12 cellular contexts compared by ENCODE assay signal in genomic region chr16:28130099-28131088, GRCh38.
DNase-seq lines count a peak whose midpoint lies in the region; FAIRE-seq and TF ChIP-seq lines count a peak whose summit lies in the region.
"Had no signal": no experiment of that assay in that cellular context is flagged by ENCODE, and none has a peak within 500 bp of the region (broad histone marks: within the 10 kb centered on the region; RNA-seq: fewer than 3 reads in every experiment).

No MANE protein-coding gene starts in this region.

- no peaks in the 10 kb centered on the region for H3K4me1 ChIP-seq in mesodermal cell (ENCODE audit: control insufficient read depth, insufficient read depth, low read length, poor library complexity, severe bottlenecking)
- no peaks in the 10 kb centered on the region for H3K4me1 ChIP-seq in PC-9 (replicated peaks; ENCODE audit: insufficient read depth)
- H3K4me1 ChIP-seq: A549 had no signal

- H3K36me3 Mint-ChIP-seq in activated CD4-positive, alpha-beta T cell treated with anti-CD3 and anti-CD28 coated beads, Interleukin-2, amount 10 ng/mL, durations not matched to agents 24 days and 14 days (ENCODE audit: low read depth): peaks cover 73% of the 10 kb centered on the region

- no peaks in the 10 kb centered on the region for H3K9me2 ChIP-seq in PC-9 (ENCODE audit: insufficient read depth)

- peaks cover 3% of the 10 kb centered on the region; the same call in 1 of the 2 replicates for H4K20me1 ChIP-seq in PC-9 (ENCODE audit: insufficient read depth)

- intact Hi-C loops in activated CD4-positive, alpha-beta T cell treated with anti-CD3 and anti-CD28 coated beads, Interleukin-2, amount 10 ng/mL, durations not matched to agents 24 days and 14 days (cut with micrococcal nuclease): no loop called here
- intact Hi-C loops in PC-9 (cut with micrococcal nuclease; ENCODE audit: unreplicated experiment): loop anchor here (5.0 kb wide), 1 partner anchor 37 kb away; no protein-coding TSS in a partner anchor

- no peak overlapping the region for H3K4me3 Mint-ChIP-seq in activated CD4-positive, alpha-beta T cell treated with anti-CD3 and anti-CD28 coated beads, Interleukin-2, amount 10 ng/mL, durations not matched to agents 24 days and 14 days

- H3K27me3 Mint-ChIP-seq in activated CD4-positive, alpha-beta T cell treated with anti-CD3 and anti-CD28 coated beads, Interleukin-2, amount 10 ng/mL, durations not matched to agents 24 days and 14 days: no peaks in the 10 kb centered on the region

- FAIRE-seq in urothelium cell line (lab: Jason Lieb, UNC): no peak
- FAIRE-seq: A549 had no signal

- H3K4me1 Mint-ChIP-seq in activated CD4-positive, alpha-beta T cell treated with anti-CD3 and anti-CD28 coated beads, Interleukin-2, amount 10 ng/mL, durations not matched to agents 24 days and 14 days: peaks cover 9% of the 10 kb centered on the region

- H3K4me2 ChIP-seq in PC-9: no peak overlapping the region
- H3K4me2 ChIP-seq: A549 had no signal

- WGBS in mesodermal cell (ENCODE audit: insufficient coverage in 2 of 2), 2 experiments: 92 to 94% methylated on average over 10 of the region's 11 CpGs

- CTCF ChIA-PET in PC-9 (lab: Charles Lee): interaction anchor here (0.6 kb wide), 1 partner anchor 13 kb away, joined by 3 read pairs; no protein-coding TSS in a partner anchor

- H3K27me3 ChIP-seq in PC-9 (ENCODE audit: insufficient read depth, low read depth): no peaks in the 10 kb centered on the region

- H3K9me3 Mint-ChIP-seq in activated CD4-positive, alpha-beta T cell treated with anti-CD3 and anti-CD28 coated beads, Interleukin-2, amount 10 ng/mL, durations not matched to agents 24 days and 14 days: no peaks in the 10 kb centered on the region

- BruUV-seq in PC-9 (replicated peaks; lab: Mats Ljungman, UMichigan): no TSS peak

- no peaks in the 10 kb centered on the region for H3K79me2 ChIP-seq in PC-9 (ENCODE audit: low read depth)

- H3K27ac ChIP-seq in mesodermal cell (ENCODE audit: low read depth, low read length, severe bottlenecking) (peak overlapping the region; percentile 57), PC-9 (no peak overlapping the region)
- H3K27ac ChIP-seq: A549 had no signal

- no peaks in the 10 kb centered on the region for H3K9me3 ChIP-seq in mesodermal cell (ENCODE audit: control insufficient read depth, low read length)
- H3K9me3 ChIP-seq in PC-9 (ENCODE audit: insufficient read depth, low read depth): no peaks in the 10 kb centered on the region
- H3K9me3 ChIP-seq: A549 had no signal

- H3K36me3 ChIP-seq in mesodermal cell (ENCODE audit: control insufficient read depth, insufficient read depth, low read length) (peaks cover 96% of the 10 kb centered on the region), PC-9 (ENCODE audit: low read depth) (peaks cover 32% of the 10 kb centered on the region)

- DNase-seq in activated CD4-positive, alpha-beta T cell treated with anti-CD3 and anti-CD28 coated beads, Interleukin-2, amount 10 ng/mL, durations not matched to agents 24 days and 14 days: no peak
- DNase-seq in activated CD4-positive, alpha-beta T cell treated with anti-CD3 and anti-CD28 coated beads, Interleukin-2, amount 50 U/mL, for 1 hour: no peak
- DNase-seq in astrocyte of the hippocampus (ENCODE audit: low read depth, low spot score) (peak; percentile 23), stromal cell of bone marrow (ENCODE audit: low read depth) (peak; percentile 69), PC-9 (no peak), SW 1271 (lab: John Stamatoyannopoulos, UW) (no peak), urothelium cell line (ENCODE audit: low spot score) (no peak)
- DNase-seq: Kasumi-1, NCI-H526 treated with DMSO at 0.1 percent for 48 hours had no signal

- no peak overlapping the region for H3K4me3 ChIP-seq in mesodermal cell (ENCODE audit: extremely low read depth, insufficient read depth, low read length, poor library complexity, severe bottlenecking)
- no peak overlapping the region for H3K4me3 ChIP-seq in PC-9
- H3K4me3 ChIP-seq: A549, lung had no signal

- peaks cover 6% of the 10 kb centered on the region; the same call in 1 of the 2 replicates for H3F3A ChIP-seq in PC-9 (ENCODE audit: insufficient read depth, low read depth)

- POLR2A ChIA-PET in PC-9 (lab: Charles Lee; ENCODE audit: unreplicated experiment): no interaction called here

- no peak overlapping the region for H2AFZ ChIP-seq in PC-9

- peak overlapping the region; percentile 26 for H3K27ac Mint-ChIP-seq in activated CD4-positive, alpha-beta T cell treated with anti-CD3 and anti-CD28 coated beads, Interleukin-2, amount 10 ng/mL, durations not matched to agents 24 days and 14 days

- TF ChIP-seq CTCF in PC-9 (conservative IDR thresholded peaks at IDR 0.05): no peak

Comparison
In these comparisons a context has a peak if more than half of its experiments do, and no peak if none do; other contexts are left out.
1. DNase-seq: peak in astrocyte of the hippocampus (single experiment) and stromal cell of bone marrow (single experiment); none in activated CD4-positive, alpha-beta T cell treated with anti-CD3 and anti-CD28 coated beads, Interleukin-2, amount 10 ng/mL, durations not matched to agents 24 days and 14 days (single experiment), activated CD4-positive, alpha-beta T cell treated with anti-CD3 and anti-CD28 coated beads, Interleukin-2, amount 50 U/mL, for 1 hour (single experiment), PC-9 (0 of 2), SW 1271 (0 of 2) and urothelium cell line (single experiment).